Comparison of ENCODE assay signal across 22 cellular contexts in genomic region chr6:79543411-79543810, GRCh38. TPM values are rescaled to one million over a fixed set of nuclear protein-coding genes. Genes with fewer than 3 reads are reported as not detected.
DNase-seq lines count a peak whose midpoint lies in the region; ATAC-seq and TF ChIP-seq lines count a peak whose summit lies in the region.
"Had no signal": no experiment of that assay in that cellular context is flagged by ENCODE, and none has a peak within 500 bp of the region (broad histone marks: within the 10 kb centered on the region; RNA-seq: fewer than 3 reads in every experiment).

No MANE protein-coding gene starts in this region.

- ATAC-seq in HG03139 (IDR thresholded peaks at IDR 0.05; ENCODE audit: unreplicated experiment), result no peak
- ATAC-seq: activated CD8-positive, alpha-beta T cell treated with anti-CD3 and anti-CD28 coated beads for 36 hours; activated T-cell treated with anti-CD3 and anti-CD28 coated beads, Interleukin-2, amount 50 U/mL, for 4 hours; body of pancreas; left lung; Right ventricle myocardium inferior; sciatic nerve; stimulated activated naive CD8-positive, alpha-beta T cell treated with anti-CD3 and anti-CD28 coated beads, Interleukin-15, amount 100 ng/mL, for 72 hours; WTC11 had no signal

- WGBS in sigmoid colon, 2 donors, result 93 to 94% methylated on average over 1 of the region's 1 CpG

- H3K27ac Mint-ChIP-seq in Calu3 (ENCODE audit: unreplicated experiment) (peak overlapping the region; percentile 79), Caco-2 (ENCODE audit: unreplicated experiment) (no peak overlapping the region)
- H3K27ac Mint-ChIP-seq: activated CD8-positive, alpha-beta T cell treated with anti-CD3 and anti-CD28 coated beads for 36 hours; activated naive CD4-positive, alpha-beta T cell treated with anti-CD3 and anti-CD28 coated beads, Interleukin-2, amount 50 U/mL, for 24 hours; stimulated activated naive CD8-positive, alpha-beta T cell treated with anti-CD3 and anti-CD28 coated beads, Interleukin-15, amount 100 ng/mL, for 72 hours; T-helper 1 cell treated with Interleukin-12 subunit alpha and Interleukin-12 subunit beta and Interleukin-4 antibody, amounts not matched to agents 30 μg/mL and 1 μg/mL, for 36 hours had no signal

- POLR2A ChIA-PET in Caco-2 (lab: Charles Lee), result no interaction called here

- H3K4me3 ChIP-seq in sigmoid colon (no peak overlapping the region), Caco-2 (ENCODE audit: low read depth, low read length) (no peak overlapping the region)
- H3K4me3 ChIP-seq: body of pancreas, left lung, vagina had no signal

- TF ChIP-seq EP300 in sigmoid colon (IDR thresholded peaks at IDR 0.05), result no peak

- H3K9me3 ChIP-seq in sigmoid colon (no peaks in the 10 kb centered on the region), Caco-2 (no peaks in the 10 kb centered on the region)
- H3K9me3 ChIP-seq: body of pancreas, left lung, vagina had no signal

- H3K4me1 Mint-ChIP-seq in Calu3 (ENCODE audit: low read depth, unreplicated experiment) (peaks cover 50% of the 10 kb centered on the region), Caco-2 (ENCODE audit: low read depth, unreplicated experiment) (peaks cover 14% of the 10 kb centered on the region)
- H3K4me1 Mint-ChIP-seq: activated naive CD4-positive, alpha-beta T cell treated with anti-CD3 and anti-CD28 coated beads, Interleukin-2, amount 50 U/mL, for 24 hours; stimulated activated naive CD8-positive, alpha-beta T cell treated with anti-CD3 and anti-CD28 coated beads, Interleukin-15, amount 100 ng/mL, for 72 hours had no signal

- DNase-seq in Calu3, result no peak
- DNase-seq in NCI-H69 (lab: John Stamatoyannopoulos, UW), result peak; percentile 69
- DNase-seq in sigmoid colon, result no peak
- no peak for DNase-seq in Caco-2
- no peak for DNase-seq in dedifferentiated amniotic fluid mesenchymal stem cell (ENCODE audit: extremely low spot score)
- DNase-seq: activated CD8-positive, alpha-beta T cell treated with anti-CD3 and anti-CD28 coated beads for 36 hours; activated T-cell treated with anti-CD3 and anti-CD28 coated beads, Interleukin-2, amount 50 U/mL, for 4 hours; AML-193; body of pancreas; HFFc6; Karpas-422; left lung; stimulated activated CD4-positive, alpha-beta T cell treated with anti-CD3 and anti-CD28 coated beads, Interleukin-2, amount 100 ng/mL, for 24 hours; stimulated activated naive CD8-positive, alpha-beta T cell treated with anti-CD3 and anti-CD28 coated beads, Interleukin-15, amount 100 ng/mL, for 72 hours had no signal

- H3K4me1 ChIP-seq in sigmoid colon, result peaks cover 0 to 36% (median 29%) of the 10 kb centered on the region in 4 donors
- H3K4me1 ChIP-seq in Caco-2, result peaks cover 34% of the 10 kb centered on the region

- no peak overlapping the region for H3K4me3 Mint-ChIP-seq in Calu3 (ENCODE audit: low read depth, unreplicated experiment)
- H3K4me3 Mint-ChIP-seq in Caco-2 (ENCODE audit: unreplicated experiment), result no peak overlapping the region
- H3K4me3 Mint-ChIP-seq: activated CD8-positive, alpha-beta T cell treated with anti-CD3 and anti-CD28 coated beads for 36 hours; activated naive CD4-positive, alpha-beta T cell treated with anti-CD3 and anti-CD28 coated beads, Interleukin-2, amount 50 U/mL, for 24 hours; activated T-cell treated with anti-CD3 and anti-CD28 coated beads, Interleukin-2, amount 50 U/mL, for 4 hours; stimulated activated naive CD8-positive, alpha-beta T cell treated with anti-CD3 and anti-CD28 coated beads, Interleukin-15, amount 100 ng/mL, for 72 hours; T-helper 1 cell treated with Interleukin-12 subunit alpha and Interleukin-12 subunit beta and Interleukin-4 antibody, amounts not matched to agents 30 μg/mL and 1 μg/mL, for 36 hours had no signal

- H3K36me3 ChIP-seq in sigmoid colon, result no peaks in the 10 kb centered on the region
- no peaks in the 10 kb centered on the region; the same call in 1 of the 2 replicates for H3K36me3 ChIP-seq in Caco-2 (ENCODE audit: control insufficient read depth, insufficient read depth, low read length)
- H3K36me3 ChIP-seq: left lung, vagina had no signal

- peak overlapping the region; percentile 92 for H3K27ac ChIP-seq in cingulate gyrus (ENCODE audit: low read depth, low read length)
- H3K27ac ChIP-seq in sigmoid colon, result peak overlapping the region; percentile 74 to 85 (median 78)

- BruUV-seq in Calu3 (replicated peaks; lab: Mats Ljungman, UMichigan), result no TSS peak
- no TSS peak for BruUV-seq in Caco-2 (replicated peaks; lab: Mats Ljungman, UMichigan)

- no peaks in the 10 kb centered on the region for H3K9me3 Mint-ChIP-seq in Calu3 (ENCODE audit: low read depth, unreplicated experiment)
- H3K9me3 Mint-ChIP-seq in Caco-2 (ENCODE audit: unreplicated experiment), result no peaks in the 10 kb centered on the region
- H3K9me3 Mint-ChIP-seq: activated CD8-positive, alpha-beta T cell treated with anti-CD3 and anti-CD28 coated beads for 36 hours; activated naive CD4-positive, alpha-beta T cell treated with anti-CD3 and anti-CD28 coated beads, Interleukin-2, amount 50 U/mL, for 24 hours; activated T-cell treated with anti-CD3 and anti-CD28 coated beads, Interleukin-2, amount 50 U/mL, for 4 hours; HFFc6; stimulated activated naive CD8-positive, alpha-beta T cell treated with anti-CD3 and anti-CD28 coated beads, Interleukin-15, amount 100 ng/mL, for 72 hours; T-helper 1 cell treated with Interleukin-12 subunit alpha and Interleukin-12 subunit beta and Interleukin-4 antibody, amounts not matched to agents 30 μg/mL and 1 μg/mL, for 36 hours; WTC11 had no signal

- no peak for TF ChIP-seq POLR2A in sigmoid colon (IDR thresholded peaks at IDR 0.05)

- H3K36me3 Mint-ChIP-seq in Calu3 (ENCODE audit: insufficient read depth, unreplicated experiment) (peaks cover 38% of the 10 kb centered on the region), Caco-2 (ENCODE audit: insufficient read depth, unreplicated experiment) (peaks cover 10% of the 10 kb centered on the region)
- H3K36me3 Mint-ChIP-seq: activated naive CD4-positive, alpha-beta T cell treated with anti-CD3 and anti-CD28 coated beads, Interleukin-2, amount 50 U/mL, for 24 hours had no signal

- intact Hi-C loops in Calu3 (cut with micrococcal nuclease; ENCODE audit: unreplicated experiment) (no loop called here), sigmoid colon (cut with DNase I) (no loop called here), Caco-2 (cut with micrococcal nuclease; ENCODE audit: unreplicated experiment) (no loop called here)

- CTCF ChIA-PET in Calu3 (lab: Charles Lee), result interaction anchor here (1.9 kb wide), 1 partner anchor 27 kb away, joined by 9 read pairs; no protein-coding TSS in a partner anchor
- CTCF ChIA-PET in Caco-2 (lab: Charles Lee), result interaction anchor here (2.1 kb wide), 1 partner anchor 129 kb away, joined by 14 read pairs; no protein-coding TSS in a partner anchor

- H3K27me3 Mint-ChIP-seq in Calu3 (ENCODE audit: unreplicated experiment) (no peaks in the 10 kb centered on the region), Caco-2 (ENCODE audit: insufficient read depth, unreplicated experiment) (no peaks in the 10 kb centered on the region)
- H3K27me3 Mint-ChIP-seq: stimulated activated naive CD8-positive, alpha-beta T cell treated with anti-CD3 and anti-CD28 coated beads, Interleukin-15, amount 100 ng/mL, for 72 hours had no signal

- no peaks in the 10 kb centered on the region for H3K27me3 ChIP-seq in sigmoid colon
- no peaks in the 10 kb centered on the region for H3K27me3 ChIP-seq in Caco-2 (replicated peaks; ENCODE audit: control insufficient read depth, insufficient read depth, low read length)
- H3K27me3 ChIP-seq: body of pancreas, left lung, vagina had no signal

- TF ChIP-seq CTCF in Calu3 (IDR thresholded peaks at IDR 0.05; ENCODE audit: unreplicated experiment), result no peak
- TF ChIP-seq CTCF in sigmoid colon (IDR thresholded peaks at IDR 0.05), result no peak
- TF ChIP-seq CTCF in Caco-2 (IDR thresholded peaks at IDR 0.05; ENCODE audit: insufficient read depth in 1 of 2, low read depth in 1 of 2, low read length in 1 of 2, severe bottlenecking in 1 of 2, unreplicated experiment in 1 of 2), result no peak

RNA-seq across cellular contexts. Expression of gene LCA5, which starts 6.2 kb away (rescaled TPM):
- total RNA-seq in Calu3 (2022), result 13.9 and 18.3 TPM in 2 replicates
- 10 to 100 TPM in 2 of 4 donors, 1 to 10 TPM in 2; 5.0 to 10.7 (median 8.8) TPM for total RNA-seq in sigmoid colon
- 1 to 10 TPM in 1 of 3 donors, under 1 TPM in 2; 0.23 to 1.2 (median 0.82) TPM for polyA plus RNA-seq in sigmoid colon
- 10.9 and 12.2 TPM in 2 replicates for total RNA-seq in Caco-2 (2022)
